ENCODE assay signal across 17 cellular contexts in genomic region chr5:11191673-11192072, GRCh38.
DNase-seq lines count a peak whose midpoint lies in the region; ATAC-seq and TF ChIP-seq lines count a peak whose summit lies in the region.
"Had no signal": no experiment of that assay in that cellular context is flagged by ENCODE, and none has a peak within 500 bp of the region (broad histone marks: within the 10 kb centered on the region; RNA-seq: fewer than 3 reads in every experiment).

No MANE protein-coding gene starts in this region.

- H3K9me3 Mint-ChIP-seq in endothelial cell (ENCODE audit: unreplicated experiment), result no peaks in the 10 kb centered on the region

- peaks cover 7% of the 10 kb centered on the region for H3K4me1 Mint-ChIP-seq in endothelial cell (ENCODE audit: unreplicated experiment)
- H3K4me1 Mint-ChIP-seq: CD8-positive, alpha-beta memory T cell had no signal

- no peaks in the 10 kb centered on the region for H3K36me3 ChIP-seq in BLaER1 treated with 17β-estradiol and CSF1 and Interleukin-3, amounts not matched to agents 10 nM and 100 nM
- no peaks in the 10 kb centered on the region for H3K36me3 ChIP-seq in mesendoderm (ENCODE audit: control insufficient read depth, insufficient read depth, low read length)
- H3K36me3 ChIP-seq in lower lobe of right lung, result no peaks in the 10 kb centered on the region
- H3K36me3 ChIP-seq: BE2C had no signal

- no peak overlapping the region for H3K27ac Mint-ChIP-seq in endothelial cell (ENCODE audit: unreplicated experiment)
- H3K27ac Mint-ChIP-seq: CD8-positive, alpha-beta memory T cell had no signal

- H3K27me3 Mint-ChIP-seq in endothelial cell (ENCODE audit: unreplicated experiment), result peaks cover 3% of the 10 kb centered on the region

- H3K27ac ChIP-seq in BLaER1 treated with 17β-estradiol and CSF1 and Interleukin-3, amounts not matched to agents 10 nM and 100 nM, result no peak overlapping the region
- peak overlapping the region; percentile 21 for H3K27ac ChIP-seq in cingulate gyrus (ENCODE audit: low read depth, low read length)
- H3K27ac ChIP-seq in mesendoderm (ENCODE audit: low read depth, low read length), result no peak overlapping the region
- no peak overlapping the region for H3K27ac ChIP-seq in lower lobe of right lung
- H3K27ac ChIP-seq: GM23248, HL-60 had no signal

- H3K23ac ChIP-seq in mesendoderm (ENCODE audit: low read length), result no peak overlapping the region

- H3K9ac ChIP-seq in BLaER1 treated with 17β-estradiol and CSF1 and Interleukin-3, amounts not matched to agents 10 nM and 100 nM, result no peak overlapping the region
- H3K9ac ChIP-seq in mesendoderm (ENCODE audit: low read length), result no peak overlapping the region
- H3K9ac ChIP-seq: GM23248 had no signal

- no peaks in the 10 kb centered on the region for H3K36me3 Mint-ChIP-seq in endothelial cell (ENCODE audit: low read depth, unreplicated experiment)
- H3K36me3 Mint-ChIP-seq: CD8-positive, alpha-beta memory T cell had no signal

- no peaks in the 10 kb centered on the region for H3K27me3 ChIP-seq in BLaER1 treated with 17β-estradiol and CSF1 and Interleukin-3, amounts not matched to agents 10 nM and 100 nM
- H3K27me3 ChIP-seq in mesendoderm (ENCODE audit: insufficient read depth, low read length, poor library complexity), result no peaks in the 10 kb centered on the region
- no peaks in the 10 kb centered on the region for H3K27me3 ChIP-seq in lower lobe of right lung (ENCODE audit: low read depth)
- H3K27me3 ChIP-seq: BE2C had no signal

- H3K9me3 ChIP-seq in BLaER1 treated with 17β-estradiol and CSF1 and Interleukin-3, amounts not matched to agents 10 nM and 100 nM (replicated peaks in 1 of 11), result peaks cover 6 to 23% (median 19%) of the 10 kb centered on the region in 11 experiments
- H3K9me3 ChIP-seq in lower lobe of right lung, result no peaks in the 10 kb centered on the region
- H3K9me3 ChIP-seq: BE2C, Caco-2 had no signal

- peaks cover 0 to 13% (median 12%) of the 10 kb centered on the region in 10 experiments; a peak in 10 of 20 replicates for H3K4me1 ChIP-seq in BLaER1 treated with 17β-estradiol and CSF1 and Interleukin-3, amounts not matched to agents 10 nM and 100 nM
- H3K4me1 ChIP-seq in mesendoderm (ENCODE audit: control insufficient read depth, low read depth, low read length) (no peaks in the 10 kb centered on the region), lower lobe of right lung (no peaks in the 10 kb centered on the region)
- H3K4me1 ChIP-seq: BE2C, Caco-2 had no signal

- H3K56ac ChIP-seq in mesendoderm (ENCODE audit: low read length), result no peak overlapping the region

- H4K5ac ChIP-seq in mesendoderm (ENCODE audit: low read length), result no peak overlapping the region

- WGBS in mesendoderm (ENCODE audit: extremely low coverage, insufficient coverage, low lambda C conversion rate), result no CpG with 5 or more reads among the region's 7 CpGs

- H2BK5ac ChIP-seq in mesendoderm (ENCODE audit: low read length), result no peak overlapping the region

- H3K4me2 ChIP-seq in BLaER1 treated with 17β-estradiol and CSF1 and Interleukin-3, amounts not matched to agents 10 nM and 100 nM, result peak overlapping the region in 7 of 11 experiments; percentile 16 to 63 (median 44); a peak in 11 of 22 replicates
- no peak overlapping the region for H3K4me2 ChIP-seq in mesendoderm (ENCODE audit: low read length)

- no peaks in the 10 kb centered on the region for H3K79me2 ChIP-seq in mesendoderm (ENCODE audit: control insufficient read depth, insufficient read depth, low read length)

- H4K8ac ChIP-seq in mesendoderm (ENCODE audit: low read depth, low read length), result no peak overlapping the region

- no peak overlapping the region for H2BK15ac ChIP-seq in mesendoderm (replicated peaks; ENCODE audit: low read depth)

- no peak overlapping the region for H3K18ac ChIP-seq in mesendoderm (ENCODE audit: low read length)

- DNase-seq in mesendoderm (peak; percentile 6), retina (peak; percentile 15), endothelial cell (ENCODE audit: low spot score) (no peak), lower lobe of right lung (no peak)
- DNase-seq: ACHN; BE2C; Caco-2; CD8-positive, alpha-beta memory T cell; DND-41; GDM1; GM23248 had no signal

- ATAC-seq in lower lobe of right lung (no peak), GM18498 (IDR thresholded peaks at IDR 0.05; ENCODE audit: unreplicated experiment) (no peak), GM18861 (IDR thresholded peaks at IDR 0.05; ENCODE audit: unreplicated experiment) (no peak)
- ATAC-seq: HCT116 had no signal

- no peak overlapping the region for H3K4me3 ChIP-seq in BLaER1 treated with 17β-estradiol and CSF1 and Interleukin-3, amounts not matched to agents 10 nM and 100 nM
- H3K4me3 ChIP-seq in mesendoderm (ENCODE audit: low read length) (no peak overlapping the region), lower lobe of right lung (no peak overlapping the region)
- H3K4me3 ChIP-seq: GM23248 had no signal

- H2AK5ac ChIP-seq in mesendoderm (ENCODE audit: low read length), result no peak overlapping the region

- intact Hi-C loops in lower lobe of right lung (cut with DNase I), result no loop called here

- no peak overlapping the region for H3K4ac ChIP-seq in mesendoderm (ENCODE audit: low read depth, low read length)

- H3K4me3 Mint-ChIP-seq in endothelial cell (ENCODE audit: unreplicated experiment), result no peak overlapping the region
- H3K4me3 Mint-ChIP-seq: CD8-positive, alpha-beta memory T cell had no signal

- no peaks in the 10 kb centered on the region for H4K20me1 ChIP-seq in BLaER1 treated with 17β-estradiol and CSF1 and Interleukin-3, amounts not matched to agents 10 nM and 100 nM

- H2BK120ac ChIP-seq in mesendoderm (ENCODE audit: low read depth, low read length), result no peak overlapping the region

- TF ChIP-seq CTCF in endothelial cell (IDR thresholded peaks at IDR 0.05; ENCODE audit: unreplicated experiment), result no peak
- no peak for TF ChIP-seq CTCF in lower lobe of right lung (IDR thresholded peaks at IDR 0.05)

- H3K79me1 ChIP-seq in mesendoderm (ENCODE audit: low read length), result no peaks in the 10 kb centered on the region

Comparison
In these comparisons a context has a peak if more than half of its experiments do, and no peak if none do; other contexts are left out.
1. DNase-seq: peak in mesendoderm (single experiment) and retina (single experiment); none in endothelial cell (single experiment) and lower lobe of right lung (single experiment).